19 cellular contexts compared by ENCODE assay signal in genomic region chr2:20146401-20146800, GRCh38.
DNase-seq lines count a peak whose midpoint lies in the region; ATAC-seq, FAIRE-seq and TF ChIP-seq lines count a peak whose summit lies in the region.
"Had no signal": no experiment of that assay in that cellular context is flagged by ENCODE, and none has a peak within 500 bp of the region (broad histone marks: within the 10 kb centered on the region; RNA-seq: fewer than 3 reads in every experiment).

No MANE protein-coding gene starts in this region.

- BruUV-seq in K562 (replicated peaks; lab: Mats Ljungman, UMichigan) = no TSS peak

- POLR2A ChIA-PET in K562 (lab: Yijun Ruan, JAX) = interaction anchor here (1.2 kb wide), 1 partner anchor 254 kb away, joined by 3 read pairs; no protein-coding TSS in a partner anchor

- 8% methylated on average over 2 of the region's 2 CpGs for WGBS in K562 (ENCODE audit: insufficient coverage, low coverage, missing lambda C conversion rate)

- H3K9ac ChIP-seq in K562 (ENCODE audit: insufficient read depth in 1 of 2, low read depth in 2 of 2, low read length in 2 of 2) (peak overlapping the region in 1 of 2 experiments; percentile 83; a peak in 1 of 4 replicates), neural progenitor cell (no peak overlapping the region)
- H3K9ac ChIP-seq: KMS-11 had no signal

- TF ChIP-seq EP300 in K562 (IDR thresholded peaks at IDR 0.05; ENCODE audit: low read length) = no peak

- peak overlapping the region; percentile 19 for H3K27ac Mint-ChIP-seq in neural progenitor cell
- H3K27ac Mint-ChIP-seq: H9, HFFc6 had no signal

- H3K36me3 Mint-ChIP-seq in neural progenitor cell = no peaks in the 10 kb centered on the region

- H3K27me3 ChIP-seq in K562 (ENCODE audit: control insufficient read depth in 2 of 2, insufficient read depth in 2 of 2, low read length in 2 of 2) (peaks cover 0 to 4% of the 10 kb centered on the region in 2 experiments; a peak in 1 of 5 replicates), neural progenitor cell (no peaks in the 10 kb centered on the region)
- H3K27me3 ChIP-seq: SJCRH30 had no signal

- TF ChIP-seq RAD21 in K562 (CRISPR knock-in tag; conservative IDR thresholded peaks at IDR 0.05 in 1 of 2, IDR thresholded peaks at IDR 0.05 in 1 of 2) = no peak

- H3K9me1 ChIP-seq in K562 (ENCODE audit: control insufficient read depth, insufficient read depth, low read length) = no peaks in the 10 kb centered on the region

- intact Hi-C loops in K562 (cut with micrococcal nuclease) = no loop called here

- H3K4me1 ChIP-seq in K562 (replicated peaks in 1 of 2; ENCODE audit: control insufficient read depth in 2 of 2, insufficient read depth in 2 of 2, low read length in 2 of 2) (peaks cover 16 to 35% of the 10 kb centered on the region in 2 experiments), neural progenitor cell (peaks cover 30% of the 10 kb centered on the region)

- no peaks in the 10 kb centered on the region for H3K9me3 Mint-ChIP-seq in neural progenitor cell
- H3K9me3 Mint-ChIP-seq: H9, HFFc6 had no signal

- H3K4me3 Mint-ChIP-seq in neural progenitor cell = no peak overlapping the region
- H3K4me3 Mint-ChIP-seq: H9, HFFc6 had no signal

- H3K9me3 ChIP-seq in K562 (replicated peaks; ENCODE audit: control insufficient read depth, insufficient read depth, low read depth, low read length) = no peaks in the 10 kb centered on the region
- no peaks in the 10 kb centered on the region for H3K9me3 ChIP-seq in neural progenitor cell (ENCODE audit: low read depth)
- H3K9me3 ChIP-seq: SJCRH30 had no signal

- in situ Hi-C loops in K562 (cut with MboI) = no loop called here

- H3K4me1 Mint-ChIP-seq in neural progenitor cell = peaks cover 48% of the 10 kb centered on the region

- TF ChIP-seq POLR2A in GM12891 (IDR thresholded peaks at IDR 0.05; ENCODE audit: low read depth, low read length) (no peak), K562 (conservative IDR thresholded peaks at IDR 0.05) (no peak)

- peaks cover 3% of the 10 kb centered on the region for H3K27me3 Mint-ChIP-seq in neural progenitor cell (ENCODE audit: insufficient read depth, low read depth)

- FAIRE-seq in GM12891 (lab: Jason Lieb, UNC) = no peak
- FAIRE-seq in K562 (lab: Jason Lieb, UNC) = peak; percentile 55
- FAIRE-seq: A204.1 had no signal

- H3K4me3 ChIP-seq in K562 = no peak overlapping the region
- H3K4me3 ChIP-seq in neural progenitor cell = no peak overlapping the region
- H3K4me3 ChIP-seq: SJCRH30 had no signal

- H3K27ac ChIP-seq in K562 (ENCODE audit: extremely low read depth, low read depth, low read length) = no peak overlapping the region
- no peak overlapping the region for H3K27ac ChIP-seq in neural progenitor cell
- H3K27ac ChIP-seq: C4-2B, HL-60, KMS-11, SJCRH30 had no signal

- ATAC-seq in K562 (no peak), HG02981 (IDR thresholded peaks at IDR 0.05; ENCODE audit: unreplicated experiment) (no peak)

- H3K79me2 ChIP-seq in K562 (ENCODE audit: control insufficient read depth, insufficient read depth, low read length) (no peaks in the 10 kb centered on the region), neural progenitor cell (ENCODE audit: low read depth) (no peaks in the 10 kb centered on the region)

- peaks cover 15% of the 10 kb centered on the region for H3F3A ChIP-seq in neural progenitor cell (ENCODE audit: low read depth)

- CTCF ChIA-PET in K562 (lab: Yijun Ruan, JAX; ENCODE audit: low intra/inter-chr PET ratio) = no interaction called here

- peak overlapping the region; percentile 77 for H2AFZ ChIP-seq in K562 (ENCODE audit: low read depth, low read length)
- no peak overlapping the region for H2AFZ ChIP-seq in neural progenitor cell (replicated peaks)

- no peak for TF ChIP-seq CTCF in K562 (IDR thresholded peaks at IDR 0.05 in 2 of 3, conservative IDR thresholded peaks at IDR 0.05 in 1 of 3; ENCODE audit: insufficient read depth in 2 of 3, low read depth in 1 of 3, low read length in 3 of 3)
- no peak for TF ChIP-seq CTCF in neural progenitor cell (IDR thresholded peaks at IDR 0.05)

- H4K20me1 ChIP-seq in K562 (replicated peaks; ENCODE audit: control insufficient read depth, insufficient read depth, low read length) = no peaks in the 10 kb centered on the region
- no peaks in the 10 kb centered on the region for H4K20me1 ChIP-seq in neural progenitor cell (ENCODE audit: low read depth)

- no peak for DNase-seq in GM12891 (ENCODE audit: insufficient read length, low spot score)
- DNase-seq in NCI-H226 = peak; percentile 49
- no peak for DNase-seq in K562 (ENCODE audit: extremely low read depth in 1 of 4, low spot score in 3 of 4)
- no peak for DNase-seq in neural progenitor cell (ENCODE audit: low spot score)
- no peak for DNase-seq in stimulated activated CD4-positive, alpha-beta T cell treated with anti-CD3 and anti-CD28 coated beads, Interleukin-4, amount 100 ng/mL, for 4 hours
- no peak for DNase-seq in NCI-H2029 treated with DMSO at 0.1 percent for 48 hours (lab: John Stamatoyannopoulos, UW)
- DNase-seq: EL, GF-D8, H9, HFFc6, NCI-H1417, NCI-H1694 treated with DMSO at 0.1 percent for 48 hours, SJCRH30, T-helper 1 cell had no signal

- H3K36me3 ChIP-seq in K562 (ENCODE audit: control insufficient read depth, insufficient read depth, low read length) (no peaks in the 10 kb centered on the region), neural progenitor cell (no peaks in the 10 kb centered on the region)
- H3K36me3 ChIP-seq: SJCRH30 had no signal

- H3K4me2 ChIP-seq in K562 (ENCODE audit: insufficient read depth, low read length) (peak overlapping the region; percentile 34; the same call in 1 of the 2 replicates), neural progenitor cell (no peak overlapping the region)
- H3K4me2 ChIP-seq: KMS-11 had no signal

TF ChIP-seq in GM12891, 5 proteins besides CTCF, POLR2A, EP300 and RAD21:
- TF ChIP-seq POU2F2 (IDR thresholded peaks at IDR 0.05; ENCODE audit: low read depth, low read length) (no peak), TAF1 (IDR thresholded peaks at IDR 0.05; ENCODE audit: low read depth, low read length) (no peak), POLR2AphosphoS5 (IDR thresholded peaks at IDR 0.05; ENCODE audit: low read depth, low read length) (peak; percentile 53; the same call in 1 of the 2 replicates)

TF ChIP-seq in K562, 482 proteins besides CTCF, POLR2A, EP300 and RAD21:
- TF ChIP-seq CCAR2 (IDR thresholded peaks at IDR 0.05; ENCODE audit: low read depth, low read length) = no peak
